Comparison of ENCODE assay signal across 23 cellular contexts in genomic region chr11:13290221-13290980, GRCh38.
"Had no signal": no experiment of that assay in that cellular context is flagged by ENCODE, and none has a peak within 500 bp of the region (broad histone marks: within the 10 kb centered on the region; RNA-seq: fewer than 3 reads in every experiment).

No MANE protein-coding gene starts in this region.

- H3K27me3 ChIP-seq: cardiac muscle cell, neural progenitor cell, right lobe of liver, testis, vagina had no signal

- H3K27me3 Mint-ChIP-seq: activated CD4-positive, alpha-beta memory T cell treated with anti-CD3 and anti-CD28 coated beads, Interleukin-2, amount 10 ng/mL, durations not matched to agents 7 days and 5 days; naive B cell; stimulated activated memory B cell treated with anti-CD40 and anti-IgM and Interleukin-4, amounts not matched to agents 10 μg/mL and 1 μg/mL and 100 μg/mL, for 72 hours had no signal

- H3K36me3 ChIP-seq: cardiac muscle cell, lower lobe of right lung, neural progenitor cell, right lobe of liver, vagina had no signal

- H3K4me1 ChIP-seq: neural progenitor cell, testis had no signal

- H3K4me3 ChIP-seq: cardiac muscle cell, lower lobe of right lung, neural progenitor cell, right lobe of liver, testis, vagina had no signal

- H3K4me3 Mint-ChIP-seq: activated CD4-positive, alpha-beta memory T cell treated with anti-CD3 and anti-CD28 coated beads, Interleukin-2, amount 10 ng/mL, durations not matched to agents 7 days and 5 days; naive B cell; neural progenitor cell; stimulated activated memory B cell treated with anti-CD40 and anti-IgM and Interleukin-4, amounts not matched to agents 10 μg/mL and 1 μg/mL and 100 μg/mL, for 72 hours; type B pancreatic cell had no signal

- H3K9me3 ChIP-seq: lower lobe of right lung, right lobe of liver, testis, vagina had no signal

- H3K36me3 Mint-ChIP-seq: naive B cell; neural progenitor cell; stimulated activated memory B cell treated with anti-CD40 and anti-IgM and Interleukin-4, amounts not matched to agents 10 μg/mL and 1 μg/mL and 100 μg/mL, for 72 hours; type B pancreatic cell had no signal

- H3K9me3 Mint-ChIP-seq: activated CD4-positive, alpha-beta memory T cell treated with anti-CD3 and anti-CD28 coated beads, Interleukin-2, amount 10 ng/mL, durations not matched to agents 7 days and 5 days; activated T-helper 2 cell treated with anti-CD3 and anti-CD28 coated beads, Interferon-gamma antibody, Interleukin-2, Interleukin-4, amounts not matched to agents 10 μg/mL and 5 μg/mL and 100 μg/mL, durations not matched to agents 14 hours and 24 hours and 36 hours; neural progenitor cell; stimulated activated memory B cell treated with anti-CD40 and anti-IgM and Interleukin-4, amounts not matched to agents 10 μg/mL and 1 μg/mL and 100 μg/mL, for 72 hours; type B pancreatic cell had no signal

- DNase-seq: activated CD4-positive, alpha-beta memory T cell treated with anti-CD3 and anti-CD28 coated beads, Interleukin-2, amount 10 ng/mL, durations not matched to agents 7 days and 5 days; activated CD4-positive, alpha-beta T cell treated with anti-CD3 and anti-CD28 coated beads for 48 hours; activated CD4-positive, CD25-positive, alpha-beta regulatory T cell; activated naive CD4-positive, alpha-beta T cell; amygdala; effector CD4-positive, alpha-beta T cell; erythroblast; foreskin fibroblast; lower lobe of right lung; naive B cell; posterior cingulate gyrus; right lobe of liver; small intestine; stimulated activated CD4-positive, alpha-beta T cell treated with anti-CD3 and anti-CD28 coated beads, Interleukin-2, amount 100 ng/mL, for 24 hours; T1000; testis had no signal

- ATAC-seq: left lobe of liver; lower lobe of right lung; right lobe of liver; stimulated activated memory B cell treated with anti-CD40 and anti-IgM and Interleukin-4, amounts not matched to agents 10 μg/mL and 1 μg/mL and 100 μg/mL, for 72 hours had no signal

- H3K27ac ChIP-seq: cardiac muscle cell, lower lobe of right lung, neural progenitor cell, right lobe of liver, testis, vagina had no signal

- H3K27ac Mint-ChIP-seq: activated CD4-positive, alpha-beta memory T cell treated with anti-CD3 and anti-CD28 coated beads, Interleukin-2, amount 10 ng/mL, durations not matched to agents 7 days and 5 days; activated T-helper 2 cell treated with anti-CD3 and anti-CD28 coated beads, Interferon-gamma antibody, Interleukin-2, Interleukin-4, amounts not matched to agents 10 μg/mL and 5 μg/mL and 100 μg/mL, durations not matched to agents 14 hours and 24 hours and 36 hours; naive B cell; neural progenitor cell; stimulated activated memory B cell treated with anti-CD40 and anti-IgM and Interleukin-4, amounts not matched to agents 10 μg/mL and 1 μg/mL and 100 μg/mL, for 72 hours; type B pancreatic cell had no signal
